Comparison of ENCODE assay signal across 8 cellular contexts in the genomic region with DNA sequence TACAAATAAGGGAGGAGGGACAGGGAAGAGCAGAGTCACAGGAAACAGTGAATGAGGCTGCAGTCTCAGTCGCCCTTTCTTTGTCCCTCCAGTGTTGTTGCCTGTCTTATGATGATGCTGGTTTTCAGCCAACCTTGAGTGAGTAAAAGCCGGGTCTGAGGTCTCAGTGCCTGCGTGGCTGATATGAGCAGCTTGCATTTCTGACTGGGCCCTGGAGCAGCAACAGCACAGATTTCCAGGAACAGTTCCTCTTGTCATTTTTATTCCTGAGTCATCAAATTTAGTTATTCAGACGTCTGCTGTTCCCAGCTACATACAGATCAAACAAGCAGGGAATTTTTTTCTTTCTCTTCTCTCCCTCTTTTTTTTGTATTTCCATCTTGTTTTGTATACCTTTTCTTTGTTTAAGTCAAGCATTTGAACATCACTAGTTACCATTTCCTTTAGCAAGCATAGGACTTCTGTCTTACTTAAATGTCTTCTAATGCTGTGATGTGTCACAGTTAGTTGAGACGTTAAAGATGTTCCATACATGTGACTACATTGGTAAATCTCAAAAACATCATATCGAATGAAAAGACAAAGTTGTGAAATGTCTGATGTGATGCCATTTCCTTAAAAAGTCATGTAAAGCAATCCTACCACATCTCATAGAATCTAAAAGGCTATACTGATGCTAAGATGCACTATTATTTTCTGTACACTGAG. TPM values are rescaled to one million over a fixed set of nuclear protein-coding genes. Genes with fewer than 3 reads are reported as not detected.
DNase-seq lines count a peak whose midpoint lies in the region; ATAC-seq, FAIRE-seq and TF ChIP-seq lines count a peak whose summit lies in the region.

No MANE protein-coding gene starts in this region.

- no peaks in the 10 kb centered on the region for H3K9me2 ChIP-seq in MM.1S (replicated peaks; ENCODE audit: insufficient read depth, low read length)

- no peak for FAIRE-seq in kidney (lab: Jason Lieb, UNC)
- no peak for FAIRE-seq in GM12891 (lab: Jason Lieb, UNC)

- no peak for TF ChIP-seq CTCF in CD14-positive monocyte (IDR thresholded peaks at IDR 0.05)
- no peak for TF ChIP-seq CTCF in MM.1S (IDR thresholded peaks at IDR 0.05; ENCODE audit: low read length)
- TF ChIP-seq CTCF in kidney (IDR thresholded peaks at IDR 0.05; ENCODE audit: borderline replicate concordance, extremely low read depth, insufficient read depth), result no peak

- POLR2A ChIA-PET in activated naive CD8-positive, alpha-beta T cell treated with anti-CD3 and anti-CD28 coated beads, Interleukin-2, amount 10 ng/mL, durations not matched to agents 7 days and 5 days (lab: Charles Lee), result interaction anchor here (1.3 kb wide), 1 partner anchor 299 kb away, joined by 3 read pairs; the partner anchor contains the start of gene CDK19

- H3K4me1 ChIP-seq in MM.1S (ENCODE audit: low read length) (peaks cover 13% of the 10 kb centered on the region), kidney (ENCODE audit: control insufficient read depth in 1 of 2, insufficient read depth in 1 of 2, low read depth in 1 of 2, low read length in 2 of 2) (peaks cover 3 to 8% of the 10 kb centered on the region in 2 donors)

- TF ChIP-seq POLR2A in GM12891 (IDR thresholded peaks at IDR 0.05; ENCODE audit: low read depth, low read length), result no peak

- H3K4me3 ChIP-seq in MM.1S (ENCODE audit: low read length) (peak overlapping the region; percentile 19; the same call in 1 of the 2 replicates), kidney (ENCODE audit: low read length in 2 of 2) (no peak overlapping the region)

- H3K27me3 Mint-ChIP-seq in CD14-positive monocyte (ENCODE audit: low read depth in 3 of 3), result peaks cover 0 to 4% (median 0%) of the 10 kb centered on the region in 3 donors
- no peaks in the 10 kb centered on the region for H3K27me3 Mint-ChIP-seq in activated naive CD8-positive, alpha-beta T cell treated with anti-CD3 and anti-CD28 coated beads, Interleukin-2, amount 10 ng/mL, durations not matched to agents 7 days and 5 days

- intact Hi-C loops in CD14-positive monocyte (cut with micrococcal nuclease), result loop anchor here in 1 of 2 donors (5.0 kb wide), 1 partner anchor 37 kb away; no protein-coding TSS in a partner anchor
- intact Hi-C loops in kidney (cut with DNase I), result no loop called here

- H3K79me2 ChIP-seq in MM.1S (ENCODE audit: low read length), result no peaks in the 10 kb centered on the region

- H3K27ac ChIP-seq in MM.1S (ENCODE audit: low read length) (peak overlapping the region; percentile 49; the same call in 1 of the 2 replicates), kidney (ENCODE audit: low read depth in 2 of 2, low read length in 2 of 2) (peak overlapping the region; percentile 19 to 33)

- peak; percentile 77 for ATAC-seq in activated naive CD8-positive, alpha-beta T cell treated with anti-CD3 and anti-CD28 coated beads, Interleukin-2, amount 10 ng/mL, durations not matched to agents 7 days and 5 days (ENCODE audit: low read depth)
- no peak for ATAC-seq in HG03139 (IDR thresholded peaks at IDR 0.05; ENCODE audit: unreplicated experiment)

- peaks cover 18% of the 10 kb centered on the region for H3K4me1 Mint-ChIP-seq in CD14-positive monocyte
- peaks cover 15% of the 10 kb centered on the region for H3K4me1 Mint-ChIP-seq in activated naive CD8-positive, alpha-beta T cell treated with anti-CD3 and anti-CD28 coated beads, Interleukin-2, amount 10 ng/mL, durations not matched to agents 7 days and 5 days

- H3K9me3 Mint-ChIP-seq in CD14-positive monocyte, result peaks cover 0 to 5% (median 0%) of the 10 kb centered on the region in 7 donors
- peaks cover 3% of the 10 kb centered on the region for H3K9me3 Mint-ChIP-seq in activated naive CD8-positive, alpha-beta T cell treated with anti-CD3 and anti-CD28 coated beads, Interleukin-2, amount 10 ng/mL, durations not matched to agents 7 days and 5 days

- H3K9me3 ChIP-seq in MM.1S (replicated peaks; ENCODE audit: insufficient read depth, low read length), result no peaks in the 10 kb centered on the region
- no peaks in the 10 kb centered on the region for H3K9me3 ChIP-seq in kidney (ENCODE audit: control insufficient read depth in 1 of 2, low read length in 2 of 2)

- peaks cover 6% of the 10 kb centered on the region; the same call in 1 of the 2 replicates for H3F3A ChIP-seq in MM.1S (ENCODE audit: insufficient read depth, low read length)

- H3K27me3 ChIP-seq in MM.1S (replicated peaks; ENCODE audit: insufficient read depth, low read length), result no peaks in the 10 kb centered on the region

- peak overlapping the region; percentile 38 to 68 for H3K4me3 Mint-ChIP-seq in CD14-positive monocyte
- peak overlapping the region; percentile 70 for H3K4me3 Mint-ChIP-seq in activated naive CD8-positive, alpha-beta T cell treated with anti-CD3 and anti-CD28 coated beads, Interleukin-2, amount 10 ng/mL, durations not matched to agents 7 days and 5 days

- peak overlapping the region; percentile 86 for H2AFZ ChIP-seq in MM.1S (ENCODE audit: low read length)

- peak overlapping the region; percentile 81 for H3K4me2 ChIP-seq in MM.1S (ENCODE audit: low read depth, low read length)

- DNase-seq in CD14-positive monocyte (ENCODE audit: low spot score) (peak; percentile 81), MM.1S (peak; percentile 33), kidney (no peak), GOT3 (lab: John Stamatoyannopoulos, UW) (no peak), GM12891 (ENCODE audit: insufficient read length, low spot score) (no peak)
- DNase-seq in activated naive CD8-positive, alpha-beta T cell treated with anti-CD3 and anti-CD28 coated beads, Interleukin-2, amount 10 ng/mL, durations not matched to agents 7 days and 5 days, result no peak
- DNase-seq in stimulated activated CD4-positive, alpha-beta T cell treated with anti-CD3 and anti-CD28 coated beads, TNF-alpha, amount 100 ng/mL, for 4 hours (ENCODE audit: low read depth in 3 of 3), result peak in 2 of 3 experiments; percentile 13 to 15

- no peaks in the 10 kb centered on the region for H3K36me3 Mint-ChIP-seq in CD14-positive monocyte
- peaks cover 19% of the 10 kb centered on the region for H3K36me3 Mint-ChIP-seq in activated naive CD8-positive, alpha-beta T cell treated with anti-CD3 and anti-CD28 coated beads, Interleukin-2, amount 10 ng/mL, durations not matched to agents 7 days and 5 days

- H3K36me3 ChIP-seq in MM.1S (replicated peaks; ENCODE audit: insufficient read depth, low read length), result no peaks in the 10 kb centered on the region
- H3K36me3 ChIP-seq in kidney (ENCODE audit: control insufficient read depth in 1 of 2, insufficient read depth in 2 of 2, low read length in 2 of 2), result no peaks in the 10 kb centered on the region

- H3K27ac Mint-ChIP-seq in CD14-positive monocyte, result peak overlapping the region; percentile 87 to 96 (median 94)
- peak overlapping the region; percentile 70 for H3K27ac Mint-ChIP-seq in activated naive CD8-positive, alpha-beta T cell treated with anti-CD3 and anti-CD28 coated beads, Interleukin-2, amount 10 ng/mL, durations not matched to agents 7 days and 5 days

- H3K9ac ChIP-seq in MM.1S (ENCODE audit: low read length) (peak overlapping the region; percentile 9; the same call in 1 of the 2 replicates), kidney (ENCODE audit: low read length in 2 of 2) (peak overlapping the region in 1 of 2 donors; percentile 4)

- no peaks in the 10 kb centered on the region for H4K20me1 ChIP-seq in MM.1S (ENCODE audit: insufficient read depth, low read length)

TF ChIP-seq in GM12891, 5 proteins besides CTCF, POLR2A, EP300 and RAD21:
- no peak for TF ChIP-seq POU2F2 (IDR thresholded peaks at IDR 0.05; ENCODE audit: low read depth, low read length)
- TF ChIP-seq SPI1 (IDR thresholded peaks at IDR 0.05; ENCODE audit: low read depth, low read length), result no peak
- TF ChIP-seq PAX5 (IDR thresholded peaks at IDR 0.05; ENCODE audit: insufficient read depth, low read length, severe bottlenecking), result no peak
- TF ChIP-seq POLR2AphosphoS5 (IDR thresholded peaks at IDR 0.05; ENCODE audit: low read depth, low read length), result no peak
- TF ChIP-seq TAF1 (IDR thresholded peaks at IDR 0.05; ENCODE audit: low read depth, low read length), result no peak

RNA-seq across cellular contexts. Expression of gene SLC16A10, which starts 26.6 kb away (rescaled TPM):
- polyA plus RNA-seq in CD14-positive monocyte (under 1 TPM; 0.05 to 0.15 TPM), kidney (ENCODE audit: insufficient read depth, low read depth, low replicate concordance) (5.9 TPM)
- total RNA-seq in activated naive CD8-positive, alpha-beta T cell treated with anti-CD3 and anti-CD28 coated beads, Interleukin-2, amount 10 ng/mL, durations not matched to agents 7 days and 5 days, result 1 to 10 TPM; 6.8 to 7.1 TPM
- total RNA-seq in kidney, result 3.7 TPM
- 1.3 TPM for polyA plus RNA-seq in GM12891 (2012; ENCODE audit: low read depth, missing spikeins)

Comparison
In these comparisons a context has a peak if more than half of its experiments do, and no peak if none do; other contexts are left out.
1. DNase-seq: peak in CD14-positive monocyte (single experiment), MM.1S (single experiment) and stimulated activated CD4-positive, alpha-beta T cell treated with anti-CD3 and anti-CD28 coated beads, TNF-alpha, amount 100 ng/mL, for 4 hours (2 of 3); none in activated naive CD8-positive, alpha-beta T cell treated with anti-CD3 and anti-CD28 coated beads, Interleukin-2, amount 10 ng/mL, durations not matched to agents 7 days and 5 days (single experiment), kidney (single experiment), GOT3 (single experiment) and GM12891 (single experiment).